Comparison of ENCODE assay signal across 1 cellular context in genomic region chr22:32805586-32805881, GRCh38.
TF ChIP-seq lines count a peak whose summit lies in the region.

No MANE protein-coding gene starts in this region.

TF ChIP-seq in H1, 55 proteins besides CTCF, POLR2A, EP300 and RAD21:
- TF ChIP-seq KDM1A (IDR thresholded peaks at IDR 0.05; ENCODE audit: borderline replicate concordance, low read length) (peak; percentile 31; the same call in 1 of the 2 replicates), RNF2 (IDR thresholded peaks at IDR 0.05; ENCODE audit: borderline replicate concordance, low read depth, low read length, missing control alignments, poor library complexity, severe bottlenecking) (no peak), EGR1 (IDR thresholded peaks at IDR 0.05; ENCODE audit: borderline replicate concordance, low read depth, low read length) (no peak)
TF ChIP-seq in H1: peak in this region for 1.
